Comparison of ENCODE assay signal across 1 cellular context in genomic region chr4:2813446-2814405, GRCh38.
TF ChIP-seq lines count a peak whose summit lies in the region.

No MANE protein-coding gene starts in this region.

TF ChIP-seq in HCT116, 20 proteins besides CTCF, POLR2A, EP300 and RAD21 (continued from another document):
- no peak for TF ChIP-seq ZFX (IDR thresholded peaks at IDR 0.05)
- no peak for TF ChIP-seq SP1 (IDR thresholded peaks at IDR 0.05; ENCODE audit: low read depth)
